ENCODE assay signal across 10 cellular contexts in the genomic region with DNA sequence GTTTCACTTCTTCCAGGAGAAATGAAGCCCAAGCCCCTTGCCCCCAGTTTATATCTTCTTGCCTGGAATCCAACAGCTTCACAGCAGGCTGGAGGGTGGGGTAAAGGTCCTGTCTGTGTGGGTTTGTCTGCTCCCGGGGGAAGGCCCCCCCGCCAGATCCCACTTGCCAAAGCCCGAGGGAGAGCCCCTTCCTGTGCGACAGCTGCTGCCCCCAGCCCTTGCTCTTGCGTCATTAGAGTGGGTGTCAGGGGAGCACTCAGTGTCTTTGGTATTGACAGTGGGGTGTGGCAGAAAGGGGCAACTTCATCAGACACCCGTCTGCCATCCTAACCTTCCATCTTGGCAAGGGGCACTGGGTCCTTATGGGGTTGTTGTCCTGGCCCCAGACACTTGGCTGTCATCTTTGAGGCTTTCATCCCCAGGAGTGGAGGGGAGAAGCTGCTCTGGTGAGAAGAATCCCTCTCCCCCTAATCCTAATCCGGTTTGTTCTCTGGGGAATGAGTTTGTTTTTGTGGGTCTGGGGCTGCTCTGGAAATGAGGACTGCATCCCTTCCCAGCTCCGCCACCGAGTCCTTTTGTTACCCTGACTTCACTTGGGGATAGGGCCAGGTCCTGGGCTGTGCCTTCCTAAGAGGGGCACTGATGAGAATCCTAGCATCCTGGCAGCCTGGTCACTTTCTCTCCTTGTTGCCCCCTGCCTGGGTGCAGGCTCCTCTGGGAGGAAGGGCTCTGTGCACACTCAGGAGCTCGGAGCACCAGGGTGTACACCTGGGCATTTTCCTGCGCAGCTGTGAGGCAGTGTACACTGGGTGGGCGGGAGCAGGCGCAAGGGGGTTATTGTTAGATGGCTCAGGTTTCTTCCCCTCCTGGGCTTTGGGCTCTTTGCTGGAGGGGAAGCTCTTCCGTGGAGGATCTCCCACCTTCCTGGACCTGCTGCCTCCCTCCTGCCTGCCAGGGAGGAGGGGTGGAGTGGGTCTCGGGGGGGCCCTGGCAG. TPM values are rescaled to one million over a fixed set of nuclear protein-coding genes. Genes with fewer than 3 reads are reported as not detected.
A peak's percentile ranks its signal among the peaks of the same experiment; 100 is the strongest.
DNase-seq lines count a peak whose midpoint lies in the region; ATAC-seq and TF ChIP-seq lines count a peak whose summit lies in the region.
"Had no signal": no experiment of that assay in that cellular context is flagged by ENCODE, and none has a peak within 500 bp of the region (broad histone marks: within the 10 kb centered on the region; RNA-seq: fewer than 3 reads in every experiment).

No MANE protein-coding gene starts in this region.

- TF ChIP-seq CTCF in brain microvascular endothelial cell (IDR thresholded peaks at IDR 0.05; ENCODE audit: low read depth, low read length, missing control alignments) (no peak), type B pancreatic cell (conservative IDR thresholded peaks at IDR 0.05) (no peak)

- peak overlapping the region in 1 of 2 experiments; percentile 78 for H3K23ac ChIP-seq in mesenchymal stem cell (ENCODE audit: low read length in 2 of 2)

- in situ Hi-C loops in brain microvascular endothelial cell (cut with HindIII; ENCODE audit: low pct_ligation_motif_present, low sequenced_read_pairs) = no loop called here

- peaks cover 37% of the 10 kb centered on the region for H3K79me1 ChIP-seq in mesenchymal stem cell (replicated peaks; ENCODE audit: low read length, poor library complexity, severe bottlenecking)

- peak overlapping the region; percentile 42 for H2AK5ac ChIP-seq in mesenchymal stem cell (ENCODE audit: low read length, severe bottlenecking)

- H4K91ac ChIP-seq in mesenchymal stem cell (ENCODE audit: low read length) = peak overlapping the region; percentile 5

- no peaks in the 10 kb centered on the region for H3K36me3 Mint-ChIP-seq in activated T-cell treated with anti-CD3 and anti-CD28 coated beads, Interleukin-2, amount 50 U/mL, for 72 hours (ENCODE audit: insufficient read depth in 2 of 2)
- H3K36me3 Mint-ChIP-seq in type B pancreatic cell = peaks cover 5% of the 10 kb centered on the region

- H2BK5ac ChIP-seq in mesenchymal stem cell (ENCODE audit: low read depth, low read length, poor library complexity, severe bottlenecking) = no peak overlapping the region

- no peaks in the 10 kb centered on the region for H3K9me3 Mint-ChIP-seq in activated T-cell treated with anti-CD3 and anti-CD28 coated beads, Interleukin-2, amount 50 U/mL, for 72 hours
- no peaks in the 10 kb centered on the region for H3K9me3 Mint-ChIP-seq in type B pancreatic cell

- no peaks in the 10 kb centered on the region for H3K27me3 ChIP-seq in brain microvascular endothelial cell (replicated peaks)
- no peaks in the 10 kb centered on the region for H3K27me3 ChIP-seq in mesenchymal stem cell (ENCODE audit: control insufficient read depth in 1 of 2, insufficient read depth in 1 of 2, low read length in 2 of 2)

- H4K8ac ChIP-seq in mesenchymal stem cell (ENCODE audit: low read length) = no peak overlapping the region

- no peaks in the 10 kb centered on the region for H3K27me3 Mint-ChIP-seq in activated T-cell treated with anti-CD3 and anti-CD28 coated beads, Interleukin-2, amount 50 U/mL, for 72 hours (ENCODE audit: low read depth)
- H3K27me3 Mint-ChIP-seq in type B pancreatic cell = no peaks in the 10 kb centered on the region

- H2BK120ac ChIP-seq in mesenchymal stem cell (ENCODE audit: low read depth, low read length) = peak overlapping the region; percentile 4

- H3K4me3 Mint-ChIP-seq in activated T-cell treated with anti-CD3 and anti-CD28 coated beads, Interleukin-2, amount 50 U/mL, for 72 hours = peak overlapping the region; percentile 77 to 80
- peak overlapping the region; percentile 93 for H3K4me3 Mint-ChIP-seq in type B pancreatic cell

- H3K36me3 ChIP-seq in brain microvascular endothelial cell (replicated peaks) = peaks cover 3% of the 10 kb centered on the region
- H3K36me3 ChIP-seq in mesenchymal stem cell (ENCODE audit: control insufficient read depth in 1 of 2, insufficient read depth in 2 of 2, low read depth in 1 of 2, low read length in 2 of 2) = peaks cover 12 to 24% of the 10 kb centered on the region in 2 experiments

- peak overlapping the region; percentile 82 to 85 for H3K18ac ChIP-seq in mesenchymal stem cell (ENCODE audit: low read depth in 1 of 2, low read length in 2 of 2)

- WGBS in mesenchymal stem cell = 52% methylated on average over 9 of the region's 15 CpGs

- H3K9me3 ChIP-seq in mesenchymal stem cell (ENCODE audit: control insufficient read depth, low read length) = no peaks in the 10 kb centered on the region

- peak overlapping the region; percentile 96 for H3K27ac ChIP-seq in brain microvascular endothelial cell
- no peak overlapping the region for H3K27ac ChIP-seq in mesenchymal stem cell (ENCODE audit: low read length, poor library complexity, severe bottlenecking)

- peak overlapping the region; percentile 81 for H3K4me3 ChIP-seq in brain microvascular endothelial cell (ENCODE audit: low read depth, low read length)
- H3K4me3 ChIP-seq in mesenchymal stem cell (ENCODE audit: insufficient read depth in 1 of 2, low read depth in 1 of 2, low read length in 2 of 2) = peak overlapping the region; percentile 37 to 90

- no peak overlapping the region for H3K14ac ChIP-seq in mesenchymal stem cell (ENCODE audit: low read length in 2 of 2)

- peak overlapping the region; percentile 93 for H3K9ac ChIP-seq in mesenchymal stem cell (ENCODE audit: low read length)

- peaks cover 74% of the 10 kb centered on the region for H3K4me1 Mint-ChIP-seq in activated T-cell treated with anti-CD3 and anti-CD28 coated beads, Interleukin-2, amount 50 U/mL, for 72 hours (ENCODE audit: low read depth)
- H3K4me1 Mint-ChIP-seq in type B pancreatic cell (ENCODE audit: unreplicated experiment) = peaks cover 67% of the 10 kb centered on the region

- peak overlapping the region in 1 of 2 experiments; percentile 57 for H2BK12ac ChIP-seq in mesenchymal stem cell (ENCODE audit: low read length in 2 of 2)

- peak overlapping the region in 1 of 2 experiments; percentile 40 for H3K4ac ChIP-seq in mesenchymal stem cell (ENCODE audit: low read depth in 1 of 2, low read length in 2 of 2)

- H3K4me2 ChIP-seq in mesenchymal stem cell (ENCODE audit: low read length, poor library complexity, severe bottlenecking) = peak overlapping the region; percentile 86

- no peak for ATAC-seq in activated T-cell treated with anti-CD3 and anti-CD28 coated beads, Interleukin-2, amount 50 U/mL, for 72 hours (replicated peaks in 1 of 2)

- H3K4me1 ChIP-seq in mesenchymal stem cell (ENCODE audit: control insufficient read depth, insufficient read depth, low read depth, low read length) = peaks cover 61% of the 10 kb centered on the region

- H2AFZ ChIP-seq in mesenchymal stem cell (ENCODE audit: low read depth, low read length) = no peak overlapping the region

- no peak overlapping the region for H3K27ac Mint-ChIP-seq in activated T-cell treated with anti-CD3 and anti-CD28 coated beads, Interleukin-2, amount 50 U/mL, for 72 hours
- peak overlapping the region; percentile 86 for H3K27ac Mint-ChIP-seq in type B pancreatic cell

- intact Hi-C loops in head of caudate nucleus (cut with DNase I) = no loop called here

- no peak for DNase-seq in activated T-cell treated with anti-CD3 and anti-CD28 coated beads, Interleukin-2, amount 50 U/mL, for 72 hours
- DNase-seq in activated T-cell treated with anti-CD3 and anti-CD28 coated beads, Interleukin-2, amount 50 U/mL, for 48 hours = no peak
- DNase-seq in brain microvascular endothelial cell (no peak), mesenchymal stem cell (no peak), type B pancreatic cell (ENCODE audit: extremely low spot score, unreplicated experiment) (no peak), HPDE6-E6E7 (ENCODE audit: extremely low spot score) (no peak), head of caudate nucleus (no peak), dermis blood vessel endothelial cell (no peak)
- DNase-seq: GF-D8, NCI-H1105 treated with DMSO at 0.1 percent for 48 hours had no signal

- H2BK15ac ChIP-seq in mesenchymal stem cell (ENCODE audit: low read depth, poor library complexity, severe bottlenecking) = peak overlapping the region; percentile 55

RNA-seq across cellular contexts. Expression of a gene that starts 21.1 kb away (rescaled TPM):
- not detected for total RNA-seq in activated T-cell treated with anti-CD3 and anti-CD28 coated beads, Interleukin-2, amount 50 U/mL, for 72 hours
- polyA plus RNA-seq in mesenchymal stem cell (2013, experiment 1 of 2) = 0.44 TPM
- polyA plus RNA-seq in mesenchymal stem cell (2013, experiment 2 of 2) = 0.29 TPM
- 0.36 and 0.43 TPM in 2 replicates for total RNA-seq in type B pancreatic cell (ENCODE audit: low replicate concordance)
- 3.7 and 4.3 TPM in 2 replicates for total RNA-seq in dermis blood vessel endothelial cell

RNA-seq across cellular contexts. Expression of a gene that starts 34.4 kb away (rescaled TPM):
- 10 to 100 TPM; 33.4 to 45.2 TPM for total RNA-seq in activated T-cell treated with anti-CD3 and anti-CD28 coated beads, Interleukin-2, amount 50 U/mL, for 72 hours
- polyA plus RNA-seq in mesenchymal stem cell (2013, experiment 1 of 2) = 32.6 TPM
- 32.1 TPM for polyA plus RNA-seq in mesenchymal stem cell (2013, experiment 2 of 2)
- 23.8 and 34.3 TPM in 2 replicates for total RNA-seq in type B pancreatic cell (ENCODE audit: low replicate concordance)
- total RNA-seq in dermis blood vessel endothelial cell = 9.7 and 13.6 TPM in 2 replicates

RNA-seq across cellular contexts. Expression of a gene that starts 55.7 kb away (rescaled TPM):
- total RNA-seq in activated T-cell treated with anti-CD3 and anti-CD28 coated beads, Interleukin-2, amount 50 U/mL, for 72 hours = 10 to 100 TPM; 86.2 to 92.6 TPM
- 8.5 TPM for polyA plus RNA-seq in mesenchymal stem cell (2013, experiment 1 of 2)
- polyA plus RNA-seq in mesenchymal stem cell (2013, experiment 2 of 2) = 9.1 TPM
- total RNA-seq in type B pancreatic cell (ENCODE audit: low replicate concordance) = 23.2 and 50.3 TPM in 2 replicates
- total RNA-seq in dermis blood vessel endothelial cell = 16.8 and 33.6 TPM in 2 replicates
